Comparison of ENCODE assay signal across 17 cellular contexts in the genomic region with DNA sequence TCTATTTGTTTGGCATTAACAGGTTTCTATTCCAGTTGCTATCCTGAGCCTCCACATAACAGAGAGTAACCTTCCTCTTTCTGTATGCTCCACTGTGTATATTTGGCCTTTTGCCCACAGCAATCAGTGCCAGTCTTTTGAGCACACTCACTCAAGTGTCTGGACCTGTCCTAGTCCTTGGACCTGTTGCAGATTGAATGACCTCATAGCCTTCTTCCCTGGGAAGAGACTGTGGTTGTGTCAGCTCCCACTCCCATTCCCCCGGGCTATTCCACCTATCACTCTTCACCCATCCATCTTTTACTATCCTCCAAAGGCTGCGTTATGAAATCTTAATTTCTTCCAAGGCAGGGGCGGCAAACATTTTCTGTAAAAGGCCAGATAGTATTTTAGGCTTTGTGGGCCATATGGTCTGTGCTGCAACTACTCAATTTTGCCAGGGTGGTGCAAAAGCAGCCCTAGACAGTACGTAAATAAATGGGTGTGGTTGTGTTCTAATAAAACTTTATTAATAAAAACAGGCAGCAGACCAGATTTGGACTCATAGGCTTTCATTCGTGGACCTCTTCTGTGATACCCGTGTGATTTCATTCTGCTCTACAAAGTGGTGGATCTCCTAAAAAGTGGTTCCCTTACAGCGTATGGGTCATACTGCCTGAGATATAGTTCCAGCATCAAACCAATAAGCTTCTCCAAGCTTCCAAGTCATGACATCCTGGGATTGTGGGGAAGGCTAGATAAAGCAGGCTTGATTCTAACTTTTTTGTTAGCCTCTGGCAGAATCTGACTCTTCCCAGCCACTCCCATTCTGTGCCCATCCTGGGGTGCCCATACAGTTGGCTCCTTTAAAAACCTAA. TPM values are rescaled to one million over a fixed set of nuclear protein-coding genes. Genes with fewer than 3 reads are reported as not detected.
DNase-seq lines count a peak whose midpoint lies in the region; ATAC-seq and TF ChIP-seq lines count a peak whose summit lies in the region.
"Had no signal": no experiment of that assay in that cellular context is flagged by ENCODE, and none has a peak within 500 bp of the region (broad histone marks: within the 10 kb centered on the region; RNA-seq: fewer than 3 reads in every experiment).

No MANE protein-coding gene starts in this region.

- H3K4me1 Mint-ChIP-seq in activated CD4-positive, alpha-beta T cell treated with anti-CD3 and anti-CD28 coated beads, Interleukin-2, amount 10 ng/mL, durations not matched to agents 24 days and 14 days, result peaks cover 14% of the 10 kb centered on the region
- H3K4me1 Mint-ChIP-seq in activated CD4-positive, alpha-beta T cell treated with anti-CD3 and anti-CD28 coated beads for 36 hours, result peaks cover 15% of the 10 kb centered on the region
- no peaks in the 10 kb centered on the region for H3K4me1 Mint-ChIP-seq in nephron progenitor cell
- H3K4me1 Mint-ChIP-seq: nephron had no signal

- no peaks in the 10 kb centered on the region for H3K27me3 Mint-ChIP-seq in activated CD4-positive, alpha-beta T cell treated with anti-CD3 and anti-CD28 coated beads, Interleukin-2, amount 10 ng/mL, durations not matched to agents 24 days and 14 days
- H3K27me3 Mint-ChIP-seq in activated CD4-positive, alpha-beta T cell treated with anti-CD3 and anti-CD28 coated beads for 36 hours, result no peaks in the 10 kb centered on the region
- H3K27me3 Mint-ChIP-seq in nephron progenitor cell (ENCODE audit: low read depth, poor library complexity), result no peaks in the 10 kb centered on the region

- H3K36me3 Mint-ChIP-seq in activated CD4-positive, alpha-beta T cell treated with anti-CD3 and anti-CD28 coated beads, Interleukin-2, amount 10 ng/mL, durations not matched to agents 24 days and 14 days (ENCODE audit: low read depth), result peaks cover 23% of the 10 kb centered on the region
- H3K36me3 Mint-ChIP-seq in activated CD4-positive, alpha-beta T cell treated with anti-CD3 and anti-CD28 coated beads for 36 hours (ENCODE audit: low read depth), result peaks cover 7% of the 10 kb centered on the region
- H3K36me3 Mint-ChIP-seq in nephron progenitor cell (ENCODE audit: low read depth), result peaks cover 37% of the 10 kb centered on the region

- CTCF ChIA-PET in activated CD4-positive, alpha-beta T cell treated with anti-CD3 and anti-CD28 coated beads for 36 hours (lab: Charles Lee), result interaction anchor here (1.4 kb wide), 1 partner anchor 247 kb away, joined by 4 read pairs; no protein-coding TSS in a partner anchor

- no peak overlapping the region for H3K4me3 ChIP-seq in MG63
- H3K4me3 ChIP-seq: lung, Peyer's patch had no signal

- no peaks in the 10 kb centered on the region for H3K9me3 ChIP-seq in MG63
- H3K9me3 ChIP-seq: Peyer's patch had no signal

- no peak overlapping the region for H3K4me3 Mint-ChIP-seq in activated CD4-positive, alpha-beta T cell treated with anti-CD3 and anti-CD28 coated beads, Interleukin-2, amount 10 ng/mL, durations not matched to agents 24 days and 14 days
- no peak overlapping the region for H3K4me3 Mint-ChIP-seq in activated CD4-positive, alpha-beta T cell treated with anti-CD3 and anti-CD28 coated beads for 36 hours
- H3K4me3 Mint-ChIP-seq in nephron progenitor cell, result no peak overlapping the region
- H3K4me3 Mint-ChIP-seq: CD8-positive, alpha-beta T cell; nephron had no signal

- no peaks in the 10 kb centered on the region for H3K9me3 Mint-ChIP-seq in activated CD4-positive, alpha-beta T cell treated with anti-CD3 and anti-CD28 coated beads, Interleukin-2, amount 10 ng/mL, durations not matched to agents 24 days and 14 days
- no peaks in the 10 kb centered on the region for H3K9me3 Mint-ChIP-seq in activated CD4-positive, alpha-beta T cell treated with anti-CD3 and anti-CD28 coated beads for 36 hours (ENCODE audit: low read depth)
- no peaks in the 10 kb centered on the region for H3K9me3 Mint-ChIP-seq in nephron progenitor cell
- H3K9me3 Mint-ChIP-seq: CD8-positive, alpha-beta T cell; nephron had no signal

- no peak for ATAC-seq in activated CD4-positive, alpha-beta T cell treated with anti-CD3 and anti-CD28 coated beads for 36 hours
- ATAC-seq in HG02678 (IDR thresholded peaks at IDR 0.05; ENCODE audit: unreplicated experiment), result no peak
- ATAC-seq: CD8-positive, alpha-beta T cell had no signal

- TF ChIP-seq CTCF in nephron progenitor cell (IDR thresholded peaks at IDR 0.05) (no peak), GM10266 (IDR thresholded peaks at IDR 0.05; ENCODE audit: control insufficient read depth, insufficient read depth, low read depth, missing control alignments) (no peak)

- H3K27me3 ChIP-seq in MG63, result no peaks in the 10 kb centered on the region
- H3K27me3 ChIP-seq: Peyer's patch had no signal

- no peaks in the 10 kb centered on the region for H3K36me3 ChIP-seq in MG63

- POLR2A ChIA-PET in activated CD4-positive, alpha-beta T cell treated with anti-CD3 and anti-CD28 coated beads for 36 hours (lab: Charles Lee), result no interaction called here

- H3K27ac Mint-ChIP-seq in activated CD4-positive, alpha-beta T cell treated with anti-CD3 and anti-CD28 coated beads, Interleukin-2, amount 10 ng/mL, durations not matched to agents 24 days and 14 days, result peak overlapping the region; percentile 11
- H3K27ac Mint-ChIP-seq in activated CD4-positive, alpha-beta T cell treated with anti-CD3 and anti-CD28 coated beads for 36 hours, result no peak overlapping the region
- peak overlapping the region; percentile 65 for H3K27ac Mint-ChIP-seq in nephron progenitor cell
- H3K27ac Mint-ChIP-seq: CD8-positive, alpha-beta T cell; nephron had no signal

- intact Hi-C loops in activated CD4-positive, alpha-beta T cell treated with anti-CD3 and anti-CD28 coated beads, Interleukin-2, amount 10 ng/mL, durations not matched to agents 24 days and 14 days (cut with micrococcal nuclease), result loop anchor here (1.0 kb wide), 1 partner anchor 29 kb away; no protein-coding TSS in a partner anchor
- intact Hi-C loops in activated CD4-positive, alpha-beta T cell treated with anti-CD3 and anti-CD28 coated beads for 36 hours (cut with DNase I, micrococcal nuclease), result loop anchor here in 1 of 2 experiments (1.0 kb wide), 1 partner anchor 104 kb away; a partner anchor contains a TSS

- no peak for DNase-seq in activated CD4-positive, alpha-beta T cell treated with anti-CD3 and anti-CD28 coated beads, Interleukin-2, amount 10 ng/mL, durations not matched to agents 24 days and 14 days
- no peak for DNase-seq in activated CD4-positive, alpha-beta T cell treated with anti-CD3 and anti-CD28 coated beads for 36 hours
- DNase-seq in MG63 (peak; percentile 30), dermis blood vessel endothelial cell (peak; percentile 20), nephron progenitor cell (no peak), GM10266 (ENCODE audit: extremely low spot score) (no peak), hepatic stellate cell (ENCODE audit: low spot score) (no peak)
- DNase-seq: ACHN; aorta; CD8-positive, alpha-beta T cell; NCI-H1105; NCI-H524; Peyer's patch; stimulated activated naive CD4-positive, alpha-beta T cell had no signal

RNA-seq across cellular contexts. Expression of a gene that starts 57.4 kb away (rescaled TPM):
- 22.9 and 29.7 TPM in 2 replicates for total RNA-seq in activated CD4-positive, alpha-beta T cell treated with anti-CD3 and anti-CD28 coated beads, Interleukin-2, amount 10 ng/mL, durations not matched to agents 24 days and 14 days
- 10 to 100 TPM; 12.9 to 16.6 TPM for total RNA-seq in activated CD4-positive, alpha-beta T cell treated with anti-CD3 and anti-CD28 coated beads for 36 hours
- 7.9 and 9.5 TPM in 2 replicates for total RNA-seq in MG63 (2014; rRNA removed; shearing (Covaris generic); ENCODE audit: low replicate concordance)
- total RNA-seq in dermis blood vessel endothelial cell, result 12.9 and 17.0 TPM in 2 replicates

Comparison
In these comparisons a context has a peak if more than half of its experiments do, and no peak if none do; other contexts are left out.
1. DNase-seq: peak in MG63 (single experiment) and dermis blood vessel endothelial cell (single experiment); none in activated CD4-positive, alpha-beta T cell treated with anti-CD3 and anti-CD28 coated beads, Interleukin-2, amount 10 ng/mL, durations not matched to agents 24 days and 14 days (single experiment), activated CD4-positive, alpha-beta T cell treated with anti-CD3 and anti-CD28 coated beads for 36 hours (single experiment), nephron progenitor cell (single experiment), GM10266 (single experiment) and hepatic stellate cell (single experiment).